ENCODE assay signal across 13 cellular contexts in the genomic region with DNA sequence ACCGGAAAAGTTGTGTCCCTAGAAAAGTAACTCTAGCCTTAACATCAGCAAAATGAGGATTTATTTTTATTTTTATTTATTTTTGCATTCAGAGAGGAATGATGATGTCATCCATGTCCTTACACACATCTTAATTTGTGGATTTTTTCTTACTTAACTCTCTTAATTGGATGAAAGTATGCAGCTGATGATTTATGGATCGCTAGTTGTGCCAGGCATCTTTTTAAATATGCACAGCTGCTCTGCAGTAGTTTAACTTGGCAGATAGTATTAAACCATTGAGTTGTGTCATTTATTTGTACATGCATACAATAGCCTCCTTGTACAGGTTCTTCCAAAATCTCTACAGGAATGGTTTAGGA. TPM values are rescaled to one million over a fixed set of nuclear protein-coding genes. Genes with fewer than 3 reads are reported as not detected.
A peak's percentile ranks its signal among the peaks of the same experiment; 100 is the strongest.
DNase-seq lines count a peak whose midpoint lies in the region; ATAC-seq and TF ChIP-seq lines count a peak whose summit lies in the region.
"Had no signal": no experiment of that assay in that cellular context is flagged by ENCODE, and none has a peak within 500 bp of the region (broad histone marks: within the 10 kb centered on the region; RNA-seq: fewer than 3 reads in every experiment).

No MANE protein-coding gene starts in this region.

- peak; percentile 86 for ATAC-seq in sciatic nerve
- ATAC-seq in left lung = no peak
- no peak for ATAC-seq in foreskin keratinocyte

- H3K36me3 Mint-ChIP-seq in brain = peaks cover 14% of the 10 kb centered on the region

- H3K9me3 Mint-ChIP-seq in brain = peaks cover 0 to 7% (median 0%) of the 10 kb centered on the region in 5 experiments
- H3K9me3 Mint-ChIP-seq: activated T-helper 2 cell treated with anti-CD3 and anti-CD28 coated beads, Interferon-gamma antibody, Interleukin-2, Interleukin-4, amounts not matched to agents 10 μg/mL and 5 μg/mL and 100 μg/mL, durations not matched to agents 14 hours and 24 hours and 36 hours had no signal

- DNase-seq in DMS79 treated with DMSO at 0.1 percent for 48 hours (lab: John Stamatoyannopoulos, UW) (peak; percentile 16), DMS79 (lab: John Stamatoyannopoulos, UW) (no peak), NCI-H2171 (lab: John Stamatoyannopoulos, UW) (peak; percentile 4), sciatic nerve (ENCODE audit: low spot score) (no peak), left lung (no peak), NCI-H1048 (lab: John Stamatoyannopoulos, UW) (no peak), foreskin keratinocyte (no peak)
- DNase-seq: activated CD4-positive, CD25-positive, alpha-beta regulatory T cell treated with anti-CD3 and anti-CD28 coated beads, Interleukin-2, amount 50 U/mL, for 72 hours; DND-41 had no signal

- no peaks in the 10 kb centered on the region for H3K27me3 Mint-ChIP-seq in brain
- H3K27me3 Mint-ChIP-seq: type B pancreatic cell had no signal

- no peaks in the 10 kb centered on the region for H3K36me3 ChIP-seq in left lung

- H3K9me3 ChIP-seq in left lung = no peaks in the 10 kb centered on the region

- H3K27me3 ChIP-seq in left lung (no peaks in the 10 kb centered on the region), foreskin keratinocyte (peaks cover 3% of the 10 kb centered on the region)

- peak overlapping the region in 4 of 5 experiments; percentile 81 to 92 (median 90) for H3K27ac Mint-ChIP-seq in brain
- H3K27ac Mint-ChIP-seq: activated T-helper 2 cell treated with anti-CD3 and anti-CD28 coated beads, Interferon-gamma antibody, Interleukin-2, Interleukin-4, amounts not matched to agents 10 μg/mL and 5 μg/mL and 100 μg/mL, durations not matched to agents 14 hours and 24 hours and 36 hours; type B pancreatic cell had no signal

- peak overlapping the region in 4 of 5 experiments; percentile 2 to 66 (median 48) for H3K4me3 Mint-ChIP-seq in brain
- H3K4me3 Mint-ChIP-seq: type B pancreatic cell had no signal

- H3K4me3 ChIP-seq in left lung = no peak overlapping the region
- H3K4me3 ChIP-seq: skin epidermis had no signal

- H3K27ac ChIP-seq in left lung = no peak overlapping the region
- H3K27ac ChIP-seq in foreskin keratinocyte = no peak overlapping the region
- H3K27ac ChIP-seq: skin epidermis had no signal

- no peak for TF ChIP-seq CTCF in brain (conservative IDR thresholded peaks at IDR 0.05)
- no peak for TF ChIP-seq CTCF in left lung (IDR thresholded peaks at IDR 0.05)
- TF ChIP-seq CTCF in foreskin keratinocyte (conservative IDR thresholded peaks at IDR 0.05) = no peak

- peaks cover 32% of the 10 kb centered on the region for H3K4me1 Mint-ChIP-seq in brain

- intact Hi-C loops in sciatic nerve (cut with DNase I) = no loop called here
- intact Hi-C loops in left lung (cut with DNase I) = no loop called here

- no peaks in the 10 kb centered on the region for H3K4me1 ChIP-seq in left lung
- H3K4me1 ChIP-seq in foreskin keratinocyte = no peaks in the 10 kb centered on the region

RNA-seq across cellular contexts. Expression of a gene that starts 49.6 kb away (rescaled TPM):
- polyA plus RNA-seq in brain (ENCODE audit: insufficient read depth, low read depth, low replicate concordance) (9.3 TPM), foreskin keratinocyte (not detected in 2 replicates)
- total RNA-seq in sciatic nerve (1.5 TPM), left lung (under 1 TPM; 0.79 to 0.85 TPM), foreskin keratinocyte (not detected in 2 replicates)
- total RNA-seq: activated T-helper 2 cell treated with anti-CD3 and anti-CD28 coated beads, Interferon-gamma antibody, Interleukin-2, Interleukin-4, amounts not matched to agents 10 μg/mL and 5 μg/mL and 100 μg/mL, durations not matched to agents 14 hours and 24 hours and 36 hours had no signal

Comparison
In these comparisons a context has a peak if more than half of its experiments do, and no peak if none do; other contexts are left out.
1. DNase-seq: peak in DMS79 treated with DMSO at 0.1 percent for 48 hours (single experiment) and NCI-H2171 (single experiment); none in DMS79 (single experiment), sciatic nerve (single experiment), left lung (0 of 2), NCI-H1048 (single experiment) and foreskin keratinocyte (0 of 2).